1 cellular context compared by ENCODE assay signal in genomic region chr4:8590546-8590880, GRCh38.
TF ChIP-seq lines count a peak whose summit lies in the region.

No MANE protein-coding gene starts in this region.

TF ChIP-seq in H1, 55 proteins besides CTCF, POLR2A, EP300 and RAD21:
- no peak for TF ChIP-seq SIN3A (conservative IDR thresholded peaks at IDR 0.05 in 1 of 2, IDR thresholded peaks at IDR 0.05 in 1 of 2; ENCODE audit: low read depth in 1 of 2, low read length in 2 of 2)
